17 cellular contexts compared by ENCODE assay signal in genomic region chr4:154088741-154089140, GRCh38.
"Had no signal": no experiment of that assay in that cellular context is flagged by ENCODE, and none has a peak within 500 bp of the region (broad histone marks: within the 10 kb centered on the region; RNA-seq: fewer than 3 reads in every experiment).

No MANE protein-coding gene starts in this region.

- H3K27ac Mint-ChIP-seq: activated naive CD4-positive, alpha-beta T cell treated with anti-CD3 and anti-CD28 coated beads, Interleukin-2, amount 50 U/mL, for 72 hours; activated T-cell treated with anti-CD3 and anti-CD28 coated beads, Interleukin-2, amount 50 U/mL, for 72 hours; naive thymus-derived CD4-positive, alpha-beta T cell; stimulated activated naive CD8-positive, alpha-beta T cell treated with anti-CD3 and anti-CD28 coated beads, Interleukin-15, Interleukin-2, amounts not matched to agents 100 ng/mL and 50 ng/mL, for 24 hours; type B pancreatic cell had no signal

- H3K4me3 Mint-ChIP-seq: activated T-cell treated with anti-CD3 and anti-CD28 coated beads, Interleukin-2, amount 50 U/mL, for 72 hours; central memory CD8-positive, alpha-beta T cell; naive thymus-derived CD4-positive, alpha-beta T cell; stimulated activated naive CD8-positive, alpha-beta T cell treated with anti-CD3 and anti-CD28 coated beads, Interleukin-15, Interleukin-2, amounts not matched to agents 100 ng/mL and 50 ng/mL, for 24 hours; type B pancreatic cell had no signal

- ATAC-seq: activated naive CD4-positive, alpha-beta T cell treated with anti-CD3 and anti-CD28 coated beads, Interleukin-2, amount 50 U/mL, for 72 hours; activated T-cell treated with anti-CD3 and anti-CD28 coated beads, Interleukin-2, amount 50 U/mL, for 72 hours; heart right ventricle; naive thymus-derived CD4-positive, alpha-beta T cell; psoas muscle; right cardiac atrium had no signal

- H3K4me1 ChIP-seq: heart right ventricle, left ventricle myocardium inferior, psoas muscle had no signal

- H3K27me3 ChIP-seq: heart right ventricle, ovary had no signal

- DNase-seq: activated CD4-positive, alpha-beta T cell treated with anti-CD3 and anti-CD28 coated beads, Interleukin-2, amount 50 U/mL, for 4 hours; activated gamma-delta T cell; activated T-cell treated with anti-CD3 and anti-CD28 coated beads, Interleukin-2, amount 50 U/mL, for 72 hours; cortex of kidney; heart right ventricle; left ventricle myocardium inferior; naive thymus-derived CD4-positive, alpha-beta T cell; ovary; psoas muscle; right cardiac atrium; stimulated activated CD4-positive, alpha-beta T cell treated with anti-CD3 and anti-CD28 coated beads, Interleukin-15, amount 100 ng/mL, for 24 hours; stimulated activated CD4-positive, alpha-beta T cell treated with anti-CD3 and anti-CD28 coated beads, Interleukin-2, amount 100 ng/mL, for 48 hours had no signal

- H3K4me3 ChIP-seq: heart right ventricle, left ventricle myocardium inferior, ovary, psoas muscle, skin epidermis had no signal

- H3K36me3 Mint-ChIP-seq: activated naive CD4-positive, alpha-beta T cell treated with anti-CD3 and anti-CD28 coated beads, Interleukin-2, amount 50 U/mL, for 72 hours; naive thymus-derived CD4-positive, alpha-beta T cell; type B pancreatic cell had no signal

- H3K36me3 ChIP-seq: heart right ventricle, left ventricle myocardium inferior, ovary had no signal

- H3K4me1 Mint-ChIP-seq: central memory CD8-positive, alpha-beta T cell; naive thymus-derived CD4-positive, alpha-beta T cell had no signal

- H3K27ac ChIP-seq: heart right ventricle, left ventricle myocardium inferior, ovary, psoas muscle, skin epidermis had no signal

- H3K9me3 ChIP-seq: heart right ventricle, left ventricle myocardium inferior, ovary, psoas muscle had no signal

- H3K9me3 Mint-ChIP-seq: activated naive CD4-positive, alpha-beta T cell treated with anti-CD3 and anti-CD28 coated beads, Interleukin-2, amount 50 U/mL, for 72 hours; activated T-cell treated with anti-CD3 and anti-CD28 coated beads, Interleukin-2, amount 50 U/mL, for 72 hours; central memory CD8-positive, alpha-beta T cell; naive thymus-derived CD4-positive, alpha-beta T cell; stimulated activated naive CD8-positive, alpha-beta T cell treated with anti-CD3 and anti-CD28 coated beads, Interleukin-15, Interleukin-2, amounts not matched to agents 100 ng/mL and 50 ng/mL, for 24 hours; type B pancreatic cell had no signal
